21 cellular contexts compared by ENCODE assay signal in genomic region chr15:41698779-41699178, GRCh38. TPM values are rescaled to one million over a fixed set of nuclear protein-coding genes. Genes with fewer than 3 reads are reported as not detected.
DNase-seq lines count a peak whose midpoint lies in the region; ATAC-seq, FAIRE-seq and TF ChIP-seq lines count a peak whose summit lies in the region.
"Had no signal": no experiment of that assay in that cellular context is flagged by ENCODE, and none has a peak within 500 bp of the region (broad histone marks: within the 10 kb centered on the region; RNA-seq: fewer than 3 reads in every experiment).

No MANE protein-coding gene starts in this region.

- peak; percentile 11 for DNase-seq in Daoy (ENCODE audit: low read depth)
- DNase-seq in HTR-8/SVneo (ENCODE audit: insufficient read length, low spot score): peak; percentile 7
- peak; percentile 44 for DNase-seq in astrocyte of the cerebellum (ENCODE audit: low read depth)
- DNase-seq in myocyte (ENCODE audit: low read depth): peak; percentile 12
- no peak for DNase-seq in GF-D8 (lab: John Stamatoyannopoulos, UW)
- DNase-seq: activated CD4-positive, alpha-beta T cell treated with anti-CD3 and anti-CD28 coated beads for 48 hours; activated naive CD8-positive, alpha-beta T cell treated with anti-CD3 and anti-CD28 coated beads, Interleukin-2, amount 10 ng/mL, durations not matched to agents 7 days and 5 days; activated T-cell treated with anti-CD3 and anti-CD28 coated beads for 4 hours; CD4-positive, alpha-beta T cell; colonic mucosa; MV-4-11; NCI-H774; posterior cingulate gyrus; RPMI8226; spleen; stimulated activated naive CD8-positive, alpha-beta T cell treated with anti-CD3 and anti-CD28 coated beads, Interleukin-15, amount 100 ng/mL, for 72 hours had no signal

- in situ Hi-C loops in astrocyte of the cerebellum (cut with HindIII; ENCODE audit: low sequenced_read_pairs): no loop called here

- H3K4me3 ChIP-seq in astrocyte of the cerebellum (ENCODE audit: low read depth, low read length): no peak overlapping the region
- H3K4me3 ChIP-seq: colonic mucosa, hepatocyte, spleen had no signal

- no peak for TF ChIP-seq CTCF in astrocyte of the cerebellum (IDR thresholded peaks at IDR 0.05; ENCODE audit: low read depth, low read length, missing control alignments)

- FAIRE-seq in HTR-8/SVneo (lab: Jason Lieb, UNC): no peak

- ATAC-seq in HG03095 (IDR thresholded peaks at IDR 0.05; ENCODE audit: unreplicated experiment): no peak
- ATAC-seq in HG02623 (IDR thresholded peaks at IDR 0.05; ENCODE audit: unreplicated experiment): no peak
- ATAC-seq: esophagus mucosa; left lobe of liver; stimulated activated naive CD8-positive, alpha-beta T cell treated with anti-CD3 and anti-CD28 coated beads, Interleukin-15, amount 100 ng/mL, for 72 hours had no signal

RNA-seq across cellular contexts. Expression of gene MGA, which starts 38.6 kb away (rescaled TPM):
- 28.2 and 36.2 TPM in 2 replicates for total RNA-seq in Daoy (2014; rRNA removed; shearing (Covaris generic))
- total RNA-seq in myocyte: 21.4 and 27.5 TPM in 2 replicates
- polyA plus RNA-seq in myocyte (2012): 4.0 TPM
